10 cellular contexts compared by ENCODE assay signal in the genomic region with DNA sequence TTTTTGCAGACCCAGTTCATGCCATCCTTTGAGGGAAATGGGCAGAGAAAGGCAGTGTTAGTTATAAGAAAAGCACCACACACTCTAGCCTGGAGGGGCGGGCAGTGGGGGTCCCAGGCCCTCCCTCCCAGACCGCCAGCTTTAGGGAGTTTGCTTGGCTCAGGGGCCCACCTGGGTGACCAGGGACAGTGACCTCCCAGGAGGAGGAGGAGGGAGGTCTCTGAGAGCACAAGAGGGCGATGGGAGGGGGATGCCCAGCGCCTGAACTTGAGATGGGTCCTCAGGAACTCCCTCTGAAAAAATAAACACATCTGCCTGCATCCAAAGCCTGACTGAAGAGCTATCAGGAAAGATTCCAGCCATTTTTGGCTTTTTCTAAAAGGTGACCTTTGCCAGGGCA. TPM values are rescaled to one million over a fixed set of nuclear protein-coding genes. Genes with fewer than 3 reads are reported as not detected.
DNase-seq lines count a peak whose midpoint lies in the region; FAIRE-seq and TF ChIP-seq lines count a peak whose summit lies in the region.
"Had no signal": no experiment of that assay in that cellular context is flagged by ENCODE, and none has a peak within 500 bp of the region (broad histone marks: within the 10 kb centered on the region; RNA-seq: fewer than 3 reads in every experiment).

No MANE protein-coding gene starts in this region.

- no peak overlapping the region for H3K4me3 ChIP-seq in HEK293 (ENCODE audit: low read depth, low read length)
- H3K4me3 ChIP-seq in adipocyte (ENCODE audit: low read length) = no peak overlapping the region
- no peak overlapping the region for H3K4me3 ChIP-seq in mesodermal cell (ENCODE audit: extremely low read depth, insufficient read depth, low read length, poor library complexity, severe bottlenecking)

- CTCF ChIA-PET in HEK293 (lab: Yijun Ruan, JAX) = interaction anchor here (0.6 to 7.2 kb wide), 7 partner anchors 8 to 103 kb away, joined by 3 to 57 read pairs (median 4); a partner anchor contains a TSS

- no peak overlapping the region; the same call in 1 of the 2 replicates for H3K27ac ChIP-seq in HEK293 (ENCODE audit: extremely low read depth, low read depth, low read length)
- peak overlapping the region; percentile 92 for H3K27ac ChIP-seq in mesodermal cell (ENCODE audit: low read depth, low read length, severe bottlenecking)
- H3K27ac ChIP-seq in substantia nigra (ENCODE audit: low read depth, low read length, poor library complexity, severe bottlenecking) = peak overlapping the region; percentile 53

- TF ChIP-seq POLR2A in GM12892 (IDR thresholded peaks at IDR 0.05; ENCODE audit: low read depth, low read length) = no peak

- H3K4me1 ChIP-seq in HEK293 (ENCODE audit: control insufficient read depth, insufficient read depth, low read length) (peaks cover 15% of the 10 kb centered on the region), adipocyte (ENCODE audit: control insufficient read depth, insufficient read depth, low read length) (peaks cover 33% of the 10 kb centered on the region), mesodermal cell (ENCODE audit: control insufficient read depth, insufficient read depth, low read length, poor library complexity, severe bottlenecking) (peaks cover 64% of the 10 kb centered on the region)

- DNase-seq in adipocyte (ENCODE audit: low read depth) (no peak), substantia nigra (lab: John Stamatoyannopoulos, UW) (no peak), DMS153 (lab: John Stamatoyannopoulos, UW) (no peak), 8988T (no peak), GM12892 (ENCODE audit: insufficient read length) (no peak)
- DNase-seq: NCI-H146, T1000 had no signal

- H3K36me3 ChIP-seq in HEK293 (ENCODE audit: control insufficient read depth in 2 of 2, insufficient read depth in 1 of 2, low read length in 2 of 2) = peaks cover 0 to 11% of the 10 kb centered on the region in 2 experiments; a peak in 1 of 3 replicates
- no peaks in the 10 kb centered on the region for H3K36me3 ChIP-seq in adipocyte (ENCODE audit: control insufficient read depth, insufficient read depth, low read length, severe bottlenecking)
- H3K36me3 ChIP-seq in mesodermal cell (ENCODE audit: control insufficient read depth, insufficient read depth, low read length) = peaks cover 17% of the 10 kb centered on the region

- peak overlapping the region; percentile 52 for H3K9ac ChIP-seq in adipocyte (ENCODE audit: low read length)

- 40 to 80% methylated on average over 1 of the region's 4 CpGs for WGBS in mesodermal cell (ENCODE audit: insufficient coverage in 2 of 2), 2 experiments

- no peaks in the 10 kb centered on the region for H3K27me3 ChIP-seq in adipocyte (replicated peaks; ENCODE audit: control insufficient read depth, insufficient read depth, low read length)

- TF ChIP-seq CTCF in HEK293 (tag by site-specific recombination; IDR thresholded peaks at IDR 0.05) = no peak

- POLR2A ChIA-PET in HEK293 (lab: Yijun Ruan, JAX) = interaction anchor here (1.3 to 2.3 kb wide), 3 partner anchors 16 to 43 kb away, joined by 4 to 13 read pairs (median 7); a partner anchor contains a TSS

- FAIRE-seq in GM12892 (lab: Jason Lieb, UNC) = no peak
- FAIRE-seq: bronchial epithelial cell had no signal

- no peaks in the 10 kb centered on the region for H3K9me3 ChIP-seq in HEK293 (ENCODE audit: control insufficient read depth, insufficient read depth, low read depth, low read length)
- no peaks in the 10 kb centered on the region for H3K9me3 ChIP-seq in adipocyte (ENCODE audit: control insufficient read depth, low read length)
- H3K9me3 ChIP-seq in mesodermal cell (ENCODE audit: control insufficient read depth, low read length) = no peaks in the 10 kb centered on the region

TF ChIP-seq in HEK293, 187 proteins besides CTCF, POLR2A, EP300 and RAD21:
- TF ChIP-seq ZNF223 (tag by site-specific recombination; IDR thresholded peaks at IDR 0.05) (no peak), KLF1 (tag by site-specific recombination; IDR thresholded peaks at IDR 0.05) (0 out of 2 replicates have a peak, but pooled peaks have one; percentile 22)
- TF ChIP-seq, protein P1, sequence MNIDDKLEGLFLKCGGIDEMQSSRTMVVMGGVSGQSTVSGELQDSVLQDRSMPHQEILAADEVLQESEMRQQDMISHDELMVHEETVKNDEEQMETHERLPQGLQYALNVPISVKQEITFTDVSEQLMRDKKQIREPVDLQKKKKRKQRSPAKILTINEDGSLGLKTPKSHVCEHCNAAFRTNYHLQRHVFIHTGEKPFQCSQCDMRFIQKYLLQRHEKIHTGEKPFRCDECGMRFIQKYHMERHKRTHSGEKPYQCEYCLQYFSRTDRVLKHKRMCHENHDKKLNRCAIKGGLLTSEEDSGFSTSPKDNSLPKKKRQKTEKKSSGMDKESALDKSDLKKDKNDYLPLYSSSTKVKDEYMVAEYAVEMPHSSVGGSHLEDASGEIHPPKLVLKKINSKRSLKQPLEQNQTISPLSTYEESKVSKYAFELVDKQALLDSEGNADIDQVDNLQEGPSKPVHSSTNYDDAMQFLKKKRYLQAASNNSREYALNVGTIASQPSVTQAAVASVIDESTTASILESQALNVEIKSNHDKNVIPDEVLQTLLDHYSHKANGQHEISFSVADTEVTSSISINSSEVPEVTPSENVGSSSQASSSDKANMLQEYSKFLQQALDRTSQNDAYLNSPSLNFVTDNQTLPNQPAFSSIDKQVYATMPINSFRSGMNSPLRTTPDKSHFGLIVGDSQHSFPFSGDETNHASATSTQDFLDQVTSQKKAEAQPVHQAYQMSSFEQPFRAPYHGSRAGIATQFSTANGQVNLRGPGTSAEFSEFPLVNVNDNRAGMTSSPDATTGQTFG (tag by site-specific recombination; IDR thresholded peaks at IDR 0.05; ENCODE audit: borderline replicate concordance) = no peak

RNA-seq across cellular contexts. Expression of a gene that starts 32.6 kb away (rescaled TPM):
- polyA plus RNA-seq in mesodermal cell (2013, experiment 1 of 2) = 138 TPM
- polyA plus RNA-seq in mesodermal cell (2013, experiment 2 of 2) = 118 TPM
- 25.0 TPM for polyA plus RNA-seq in GM12892 (2012; ENCODE audit: missing spikeins)

RNA-seq across cellular contexts. Expression of a gene that starts 37.3 kb away (rescaled TPM):
- polyA plus RNA-seq in mesodermal cell (2013, experiment 1 of 2) = 28.2 TPM
- polyA plus RNA-seq in mesodermal cell (2013, experiment 2 of 2) = 29.8 TPM
- 14.1 TPM for polyA plus RNA-seq in GM12892 (2012; ENCODE audit: missing spikeins)

RNA-seq across cellular contexts. Expression of a gene that starts 37.5 kb away (rescaled TPM):
- 6.2 TPM for polyA plus RNA-seq in mesodermal cell (2013, experiment 1 of 2)
- polyA plus RNA-seq in mesodermal cell (2013, experiment 2 of 2) = 4.7 TPM
- polyA plus RNA-seq in GM12892 (2012; ENCODE audit: missing spikeins) = 14.1 TPM
